ENCODE assay signal across 9 cellular contexts in genomic region chr6:109892451-109893435, GRCh38.
DNase-seq lines count a peak whose midpoint lies in the region; ATAC-seq and TF ChIP-seq lines count a peak whose summit lies in the region.
"Had no signal": no experiment of that assay in that cellular context is flagged by ENCODE, and none has a peak within 500 bp of the region (broad histone marks: within the 10 kb centered on the region; RNA-seq: fewer than 3 reads in every experiment).

No MANE protein-coding gene starts in this region.

- intact Hi-C loops in upper lobe of right lung (cut with DNase I) = no loop called here

- H3K4me1 Mint-ChIP-seq in WTC11 = peaks cover 49% of the 10 kb centered on the region
- H3K4me1 Mint-ChIP-seq in natural killer cell treated with Interleukin-12 subunit alpha and Interleukin-12 subunit beta and Interleukin-15 and Interleukin-18, amount 100 ng/mL, for 72 hours (ENCODE audit: low read depth in 2 of 2) = no peaks in the 10 kb centered on the region

- H3K36me3 ChIP-seq in kidney epithelial cell (ENCODE audit: control insufficient read depth, insufficient read depth, low read length) = no peaks in the 10 kb centered on the region
- no peaks in the 10 kb centered on the region for H3K36me3 ChIP-seq in upper lobe of right lung

- POLR2A ChIA-PET in WTC11 (lab: Charles Lee) = no interaction called here

- no peaks in the 10 kb centered on the region for H3K27me3 ChIP-seq in kidney epithelial cell (ENCODE audit: control insufficient read depth, insufficient read depth, low read length)
- H3K27me3 ChIP-seq in upper lobe of right lung = no peaks in the 10 kb centered on the region

- TF ChIP-seq CTCF in WTC11 (IDR thresholded peaks at IDR 0.05) (no peak), kidney epithelial cell (IDR thresholded peaks at IDR 0.05; ENCODE audit: insufficient read depth, low read length, poor library complexity, severe bottlenecking) (peak; percentile 14), upper lobe of right lung (IDR thresholded peaks at IDR 0.05) (no peak)

- H3K4me3 ChIP-seq in kidney epithelial cell (ENCODE audit: low read depth, low read length) = no peak overlapping the region
- no peak overlapping the region for H3K4me3 ChIP-seq in upper lobe of right lung

- DNase-seq in NCI-H2107 treated with DMSO at 0.1 percent for 48 hours (lab: John Stamatoyannopoulos, UW; ENCODE audit: unreplicated experiment) (peak; percentile 9), NCI-H2107 (lab: John Stamatoyannopoulos, UW) (no peak), WTC11 (ENCODE audit: low spot score) (peak; percentile 20), kidney epithelial cell (ENCODE audit: low read depth) (peak; percentile 12), upper lobe of right lung (no peak)
- DNase-seq in natural killer cell treated with Interleukin-12 subunit alpha and Interleukin-12 subunit beta and Interleukin-15 and Interleukin-18, amount 100 ng/mL, for 72 hours (ENCODE audit: low spot score) = no peak
- DNase-seq: activated CD4-positive, alpha-beta T cell treated with anti-CD3 and anti-CD28 coated beads for 48 hours had no signal

- H3K36me3 Mint-ChIP-seq in WTC11 = peaks cover 40% of the 10 kb centered on the region
- H3K36me3 Mint-ChIP-seq in natural killer cell treated with Interleukin-12 subunit alpha and Interleukin-12 subunit beta and Interleukin-15 and Interleukin-18, amount 100 ng/mL, for 72 hours = no peaks in the 10 kb centered on the region

- peak overlapping the region; percentile 68 for H3K27ac Mint-ChIP-seq in WTC11
- H3K27ac Mint-ChIP-seq in natural killer cell treated with Interleukin-12 subunit alpha and Interleukin-12 subunit beta and Interleukin-15 and Interleukin-18, amount 100 ng/mL, for 72 hours = no peak overlapping the region

- H3K4me1 ChIP-seq in upper lobe of right lung = no peaks in the 10 kb centered on the region

- peaks cover 57% of the 10 kb centered on the region for H3K9me3 Mint-ChIP-seq in WTC11
- no peaks in the 10 kb centered on the region for H3K9me3 Mint-ChIP-seq in natural killer cell treated with Interleukin-12 subunit alpha and Interleukin-12 subunit beta and Interleukin-15 and Interleukin-18, amount 100 ng/mL, for 72 hours

- CTCF ChIA-PET in WTC11 (lab: Charles Lee) = interaction anchor here (1.2 to 1.5 kb wide), 2 partner anchors 10 to 147 kb away, joined by 3 to 13 read pairs; no protein-coding TSS in a partner anchor

- H3K4me3 Mint-ChIP-seq in WTC11 = no peak overlapping the region
- no peak overlapping the region for H3K4me3 Mint-ChIP-seq in natural killer cell treated with Interleukin-12 subunit alpha and Interleukin-12 subunit beta and Interleukin-15 and Interleukin-18, amount 100 ng/mL, for 72 hours

- peak overlapping the region; percentile 53 for H3K27ac ChIP-seq in upper lobe of right lung

- peak; percentile 74 for ATAC-seq in WTC11
- peak; percentile 65 for ATAC-seq in upper lobe of right lung
- ATAC-seq in natural killer cell treated with Interleukin-12 subunit alpha and Interleukin-12 subunit beta and Interleukin-15 and Interleukin-18, amount 100 ng/mL, for 72 hours = no peak
- no peak for ATAC-seq in GM21515 (IDR thresholded peaks at IDR 0.05; ENCODE audit: unreplicated experiment)
- ATAC-seq in HG02623 (IDR thresholded peaks at IDR 0.05; ENCODE audit: unreplicated experiment) = no peak

- H3K27me3 Mint-ChIP-seq in WTC11 (ENCODE audit: low read depth) = peaks cover 4% of the 10 kb centered on the region
- H3K27me3 Mint-ChIP-seq in natural killer cell treated with Interleukin-12 subunit alpha and Interleukin-12 subunit beta and Interleukin-15 and Interleukin-18, amount 100 ng/mL, for 72 hours = peaks cover 10 to 20% of the 10 kb centered on the region in 2 donors

- H3K9me3 ChIP-seq in upper lobe of right lung = no peaks in the 10 kb centered on the region

TF ChIP-seq in WTC11, 78 proteins besides CTCF, POLR2A, EP300 and RAD21:
- TF ChIP-seq SMAD4 (CRISPR knock-in tag; IDR thresholded peaks at IDR 0.05) (no peak), RELA (CRISPR knock-in tag; IDR thresholded peaks at IDR 0.05; ENCODE audit: borderline replicate concordance) (no peak), FOXJ3 (CRISPR knock-in tag; IDR thresholded peaks at IDR 0.05; ENCODE audit: borderline replicate concordance) (no peak), MYBL2 (CRISPR knock-in tag; IDR thresholded peaks at IDR 0.05) (no peak), ETV6 (CRISPR knock-in tag; IDR thresholded peaks at IDR 0.05) (no peak), ELF4 (CRISPR knock-in tag; IDR thresholded peaks at IDR 0.05; ENCODE audit: low read depth) (no peak), TEAD4 (CRISPR knock-in tag; IDR thresholded peaks at IDR 0.05) (no peak), ZNF317 (CRISPR knock-in tag; IDR thresholded peaks at IDR 0.05; ENCODE audit: borderline replicate concordance, low read depth) (no peak), MLX (CRISPR knock-in tag; IDR thresholded peaks at IDR 0.05) (no peak), ESRRA (CRISPR knock-in tag; IDR thresholded peaks at IDR 0.05; ENCODE audit: borderline replicate concordance) (no peak), TEAD1 (CRISPR knock-in tag; IDR thresholded peaks at IDR 0.05) (no peak), PREB (CRISPR knock-in tag; IDR thresholded peaks at IDR 0.05; ENCODE audit: borderline replicate concordance) (no peak)

Comparison
In these comparisons a context has a peak if more than half of its experiments do, and no peak if none do; other contexts are left out.
1. DNase-seq: peak in NCI-H2107 treated with DMSO at 0.1 percent for 48 hours (single experiment), WTC11 (single experiment) and kidney epithelial cell (single experiment); none in NCI-H2107 (single experiment), upper lobe of right lung (single experiment) and natural killer cell treated with Interleukin-12 subunit alpha and Interleukin-12 subunit beta and Interleukin-15 and Interleukin-18, amount 100 ng/mL, for 72 hours (single experiment).
2. ATAC-seq: peak in WTC11 (single experiment) and upper lobe of right lung (single experiment); none in natural killer cell treated with Interleukin-12 subunit alpha and Interleukin-12 subunit beta and Interleukin-15 and Interleukin-18, amount 100 ng/mL, for 72 hours (0 of 2), GM21515 (single experiment) and HG02623 (single experiment).